Comparison of ENCODE assay signal across 8 cellular contexts in the genomic region with DNA sequence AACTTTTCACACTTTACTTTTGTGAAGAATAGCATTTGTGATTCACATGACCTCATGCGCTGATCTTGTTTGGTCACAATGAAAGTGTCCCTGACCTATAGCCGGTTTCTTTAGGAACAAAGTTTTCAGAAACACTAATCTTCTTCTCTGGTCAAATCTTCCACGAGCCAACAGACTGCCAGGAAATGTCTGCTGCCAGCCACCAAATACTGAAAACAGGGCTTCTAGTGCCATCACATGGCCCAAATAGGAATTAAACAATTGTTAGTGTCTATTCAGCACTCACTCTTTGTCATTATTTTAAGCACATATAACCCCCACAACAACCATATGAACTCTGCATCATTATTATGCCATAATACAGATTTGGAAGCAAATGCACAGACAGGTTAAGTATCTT.
DNase-seq lines count a peak whose midpoint lies in the region; ATAC-seq and TF ChIP-seq lines count a peak whose summit lies in the region.

No MANE protein-coding gene starts in this region.

- no peaks in the 10 kb centered on the region for H3K79me2 ChIP-seq in DOHH2 (ENCODE audit: control insufficient read depth, low read length)

- peak; percentile 60 for DNase-seq in NCI-H748 treated with DMSO at 0.1 percent for 48 hours (lab: John Stamatoyannopoulos, UW)
- DNase-seq in ecto neural progenitor cell (ENCODE audit: low spot score), result peak; percentile 52
- peak; percentile 72 for DNase-seq in myocyte (ENCODE audit: low read depth)
- no peak for DNase-seq in stimulated activated CD4-positive, alpha-beta T cell treated with anti-CD3 and anti-CD28 coated beads, Interleukin-15, amount 100 ng/mL, for 24 hours

- H4K20me1 ChIP-seq in DOHH2 (ENCODE audit: control insufficient read depth, insufficient read depth, low read depth, low read length), result no peaks in the 10 kb centered on the region

- no peaks in the 10 kb centered on the region for H3F3A ChIP-seq in DOHH2 (ENCODE audit: control insufficient read depth, insufficient read depth)

- H3K4me1 ChIP-seq in DOHH2 (ENCODE audit: control insufficient read depth, low read length), result no peaks in the 10 kb centered on the region

- H3K4me3 ChIP-seq in DOHH2 (ENCODE audit: low read length), result no peak overlapping the region

- ATAC-seq in HG02885 (IDR thresholded peaks at IDR 0.05; ENCODE audit: poor library complexity, unreplicated experiment) (peak; percentile 73), HG02973 (IDR thresholded peaks at IDR 0.05; ENCODE audit: unreplicated experiment) (no peak), esophagus mucosa (no peak)

- H3K4me2 ChIP-seq in DOHH2 (ENCODE audit: low read length), result no peak overlapping the region

- H3K36me3 ChIP-seq in DOHH2 (ENCODE audit: control insufficient read depth, low read length), result no peaks in the 10 kb centered on the region

- no peaks in the 10 kb centered on the region for H3K9me2 ChIP-seq in DOHH2 (replicated peaks; ENCODE audit: control insufficient read depth, low read length)

- peak; percentile 45 for TF ChIP-seq CTCF in DOHH2 (IDR thresholded peaks at IDR 0.05; ENCODE audit: low read depth, low read length, poor library complexity, severe bottlenecking)

- no peaks in the 10 kb centered on the region for H3K9me3 ChIP-seq in DOHH2 (ENCODE audit: control insufficient read depth, insufficient read depth, low read length)

- no peak overlapping the region for H3K27ac ChIP-seq in DOHH2 (ENCODE audit: low read depth, low read length)

- no peaks in the 10 kb centered on the region for H3K27me3 ChIP-seq in DOHH2 (ENCODE audit: control insufficient read depth, low read length)
